12 cellular contexts compared by ENCODE assay signal in the genomic region with DNA sequence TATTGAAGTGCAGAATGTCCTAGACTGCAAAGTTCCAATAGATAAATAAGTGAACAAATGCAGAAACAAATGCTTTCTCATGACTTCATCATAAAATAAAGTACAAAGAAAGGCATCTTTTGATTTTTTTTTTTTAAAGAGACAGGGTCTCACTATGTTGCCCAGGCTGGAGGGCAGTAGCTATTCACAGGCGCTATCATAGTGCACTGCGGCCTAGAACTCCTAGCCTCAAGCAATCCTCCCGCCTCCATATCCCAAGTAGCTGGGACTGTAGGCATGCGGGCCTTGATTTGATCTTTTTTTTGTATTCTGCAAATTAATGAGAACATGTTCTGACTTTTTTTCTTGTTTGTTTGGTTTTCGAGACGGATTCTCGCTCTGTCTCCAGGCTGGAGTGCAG. TPM values are rescaled to one million over a fixed set of nuclear protein-coding genes. Genes with fewer than 3 reads are reported as not detected.
DNase-seq lines count a peak whose midpoint lies in the region; ATAC-seq and TF ChIP-seq lines count a peak whose summit lies in the region.
"Had no signal": no experiment of that assay in that cellular context is flagged by ENCODE, and none has a peak within 500 bp of the region (broad histone marks: within the 10 kb centered on the region; RNA-seq: fewer than 3 reads in every experiment).

No MANE protein-coding gene starts in this region.

- ATAC-seq in stimulated activated naive CD8-positive, alpha-beta T cell treated with anti-CD3 and anti-CD28 coated beads, Interleukin-15, amount 100 ng/mL, for 72 hours: no peak
- ATAC-seq: sciatic nerve had no signal

- H3K4me3 ChIP-seq in PC-9 (no peak overlapping the region; the same call in 1 of the 2 replicates), fibroblast of pulmonary artery (replicated peaks; ENCODE audit: low read depth, low read length) (peak overlapping the region; percentile 97)

- no peaks in the 10 kb centered on the region for H3K9me2 ChIP-seq in PC-9 (ENCODE audit: insufficient read depth)

- H3K27me3 Mint-ChIP-seq in activated T-cell treated with anti-CD3 and anti-CD28 coated beads, Interleukin-2, amount 50 U/mL, for 24 hours: no peaks in the 10 kb centered on the region
- no peaks in the 10 kb centered on the region for H3K27me3 Mint-ChIP-seq in stimulated activated naive CD8-positive, alpha-beta T cell treated with anti-CD3 and anti-CD28 coated beads, Interleukin-15, amount 100 ng/mL, for 72 hours

- intact Hi-C loops in PC-9 (cut with micrococcal nuclease; ENCODE audit: unreplicated experiment): no loop called here

- CTCF ChIA-PET in PC-9 (lab: Charles Lee): no interaction called here

- H2AFZ ChIP-seq in PC-9: no peak overlapping the region

- H3F3A ChIP-seq in PC-9 (ENCODE audit: insufficient read depth, low read depth): peaks cover 18% of the 10 kb centered on the region; the same call in 1 of the 2 replicates

- H3K4me1 Mint-ChIP-seq in activated T-cell treated with anti-CD3 and anti-CD28 coated beads, Interleukin-2, amount 50 U/mL, for 24 hours (ENCODE audit: low read depth): peaks cover 69% of the 10 kb centered on the region
- peaks cover 61% of the 10 kb centered on the region for H3K4me1 Mint-ChIP-seq in stimulated activated naive CD8-positive, alpha-beta T cell treated with anti-CD3 and anti-CD28 coated beads, Interleukin-15, amount 100 ng/mL, for 72 hours

- POLR2A ChIA-PET in PC-9 (lab: Charles Lee; ENCODE audit: unreplicated experiment): no interaction called here

- TF ChIP-seq POLR2A in erythroblast (IDR thresholded peaks at IDR 0.05; ENCODE audit: low read length): no peak

- BruUV-seq in PC-9 (replicated peaks; lab: Mats Ljungman, UMichigan): no TSS peak

- H3K4me1 ChIP-seq in PC-9 (replicated peaks; ENCODE audit: insufficient read depth): peaks cover 28% of the 10 kb centered on the region

- H3K9me3 Mint-ChIP-seq in activated T-cell treated with anti-CD3 and anti-CD28 coated beads, Interleukin-2, amount 50 U/mL, for 24 hours: no peaks in the 10 kb centered on the region
- no peaks in the 10 kb centered on the region for H3K9me3 Mint-ChIP-seq in stimulated activated naive CD8-positive, alpha-beta T cell treated with anti-CD3 and anti-CD28 coated beads, Interleukin-15, amount 100 ng/mL, for 72 hours

- no peaks in the 10 kb centered on the region for H3K9me3 ChIP-seq in PC-9 (ENCODE audit: insufficient read depth, low read depth)

- peak overlapping the region; percentile 95; the same call in 1 of the 2 replicates for H3K4me2 ChIP-seq in PC-9

- H3K27ac ChIP-seq in PC-9: no peak overlapping the region

- H3K36me3 ChIP-seq in PC-9 (ENCODE audit: low read depth): peaks cover 5% of the 10 kb centered on the region; the same call in 1 of the 2 replicates

- no peaks in the 10 kb centered on the region for H3K27me3 ChIP-seq in PC-9 (ENCODE audit: insufficient read depth, low read depth)

- no peak overlapping the region for H3K27ac Mint-ChIP-seq in activated T-cell treated with anti-CD3 and anti-CD28 coated beads, Interleukin-2, amount 50 U/mL, for 24 hours
- no peak overlapping the region for H3K27ac Mint-ChIP-seq in stimulated activated naive CD8-positive, alpha-beta T cell treated with anti-CD3 and anti-CD28 coated beads, Interleukin-15, amount 100 ng/mL, for 72 hours

- TF ChIP-seq CTCF in PC-9 (conservative IDR thresholded peaks at IDR 0.05) (no peak), fibroblast of pulmonary artery (IDR thresholded peaks at IDR 0.05; ENCODE audit: low read length, missing control alignments) (no peak)

- DNase-seq in activated T-cell treated with anti-CD3 and anti-CD28 coated beads, Interleukin-2, amount 50 U/mL, for 24 hours: no peak
- DNase-seq in activated T-cell treated with anti-CD3 and anti-CD28 coated beads for 4 hours (no peak), PC-9 (no peak), fibroblast of pulmonary artery (ENCODE audit: low read depth) (no peak), DMS 273 (lab: John Stamatoyannopoulos, UW; ENCODE audit: unreplicated experiment) (no peak), mucosa of gallbladder (ENCODE audit: low spot score) (no peak), erythroblast (lab: John Stamatoyannopoulos, UW) (no peak)
- no peak for DNase-seq in stimulated activated naive CD8-positive, alpha-beta T cell treated with anti-CD3 and anti-CD28 coated beads, Interleukin-15, amount 100 ng/mL, for 72 hours
- DNase-seq: activated effector memory CD4-positive, alpha-beta T cell treated with anti-CD3 and anti-CD28 coated beads, Interleukin-2, amount 50 U/mL, for 16 hours; NCI-H748 treated with DMSO at 0.1 percent for 48 hours; T1000 had no signal

- peak overlapping the region; percentile 60 for H3K4me3 Mint-ChIP-seq in activated T-cell treated with anti-CD3 and anti-CD28 coated beads, Interleukin-2, amount 50 U/mL, for 24 hours
- peak overlapping the region; percentile 62 to 71 for H3K4me3 Mint-ChIP-seq in stimulated activated naive CD8-positive, alpha-beta T cell treated with anti-CD3 and anti-CD28 coated beads, Interleukin-15, amount 100 ng/mL, for 72 hours

- peaks cover 56% of the 10 kb centered on the region for H3K36me3 Mint-ChIP-seq in activated T-cell treated with anti-CD3 and anti-CD28 coated beads, Interleukin-2, amount 50 U/mL, for 24 hours (ENCODE audit: low read depth)

- peaks cover 79% of the 10 kb centered on the region for H3K79me2 ChIP-seq in PC-9 (ENCODE audit: low read depth)

- H4K20me1 ChIP-seq in PC-9 (ENCODE audit: insufficient read depth): peaks cover 62% of the 10 kb centered on the region

RNA-seq across cellular contexts. Expression of a gene that starts 2.4 kb away (rescaled TPM):
- 79.8 and 105 TPM in 2 replicates for total RNA-seq in PC-9 (2021)
- 134 TPM for total RNA-seq in mucosa of gallbladder

RNA-seq across cellular contexts. Expression of a gene that starts 8.9 kb away (rescaled TPM):
- total RNA-seq in PC-9 (2021): 19.2 and 22.1 TPM in 2 replicates
- 20.4 TPM for total RNA-seq in mucosa of gallbladder

RNA-seq across cellular contexts. Expression of a gene that starts 32.8 kb away (rescaled TPM):
- 122 and 125 TPM in 2 replicates for total RNA-seq in PC-9 (2021)
- total RNA-seq in mucosa of gallbladder: 89.6 TPM

RNA-seq across cellular contexts. Expression of a gene that starts 43.6 kb away (rescaled TPM):
- 14.1 and 21.2 TPM in 2 replicates for total RNA-seq in PC-9 (2021)
- total RNA-seq in mucosa of gallbladder: 41.5 TPM

RNA-seq across cellular contexts. Expression of a gene that starts 47.4 kb away (rescaled TPM):
- total RNA-seq in PC-9 (2021) (0.41 and 1.4 TPM in 2 replicates), mucosa of gallbladder (1.2 TPM)
